Comparison of ENCODE assay signal across 8 cellular contexts in the genomic region with DNA sequence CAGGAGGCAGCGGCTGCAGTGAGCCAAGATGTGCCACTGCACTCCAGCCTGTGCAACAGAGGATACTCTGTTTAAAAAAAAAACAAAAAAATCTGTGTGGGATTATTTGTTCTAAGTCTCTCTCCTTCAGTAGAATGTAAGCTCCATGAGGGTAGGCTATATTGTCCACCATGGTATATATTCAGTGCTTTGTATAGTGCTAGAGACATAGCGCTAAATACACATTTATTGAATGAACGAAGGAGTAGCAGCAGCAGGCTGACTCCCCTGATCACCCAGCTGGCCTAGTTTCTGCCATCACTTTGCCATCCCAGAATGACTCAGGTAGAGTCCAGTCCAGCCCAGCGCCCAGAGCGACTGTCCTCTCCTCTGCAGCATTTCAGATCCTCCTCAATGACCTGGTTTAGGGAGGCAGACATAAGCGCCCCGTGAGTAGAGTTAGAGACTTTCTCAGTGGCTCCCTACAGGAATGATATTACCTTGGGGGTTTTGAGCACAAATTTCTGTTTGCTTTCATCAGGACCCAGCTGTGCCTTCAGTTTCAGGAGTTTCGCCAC. TPM values are rescaled to one million over a fixed set of nuclear protein-coding genes. Genes with fewer than 3 reads are reported as not detected.
A peak's percentile ranks its signal among the peaks of the same experiment; 100 is the strongest.
DNase-seq lines count a peak whose midpoint lies in the region; ATAC-seq, FAIRE-seq and TF ChIP-seq lines count a peak whose summit lies in the region.

No MANE protein-coding gene starts in this region.

- H3K4me2 ChIP-seq in fibroblast of lung (ENCODE audit: extremely low read depth, insufficient read depth, low read length), result peak overlapping the region; percentile 92

- H3K9ac ChIP-seq in fibroblast of lung (ENCODE audit: insufficient read depth, low read length), result peak overlapping the region; percentile 79

- ATAC-seq in GM21737 (IDR thresholded peaks at IDR 0.05; ENCODE audit: unreplicated experiment), result peak; percentile 2

- peak overlapping the region; percentile 63 to 99 (median 84) for H3K4me3 ChIP-seq in fibroblast of lung (replicated peaks in 1 of 4; ENCODE audit: control extremely low read depth in 1 of 4, insufficient read depth in 1 of 4, low read depth in 3 of 4, low read length in 4 of 4)

- no peak for TF ChIP-seq CTCF in fibroblast of lung (conservative IDR thresholded peaks at IDR 0.05 in 1 of 2, IDR thresholded peaks at IDR 0.05 in 1 of 2; ENCODE audit: low read depth in 1 of 2, low read length in 2 of 2)

- H4K20me1 ChIP-seq in fibroblast of lung (ENCODE audit: control insufficient read depth, extremely low read depth, insufficient read depth, low read length), result no peaks in the 10 kb centered on the region

- peaks cover 41% of the 10 kb centered on the region for H3K79me2 ChIP-seq in fibroblast of lung (ENCODE audit: control insufficient read depth, insufficient read depth, low read length)

- peak overlapping the region; percentile 77 for H3K27ac ChIP-seq in fibroblast of lung (ENCODE audit: insufficient read depth, low read length)

- peak; percentile 6 for DNase-seq in RCC 7860 (ENCODE audit: low spot score)
- DNase-seq in fibroblast of lung (ENCODE audit: low read depth in 2 of 2), result no peak
- DNase-seq in renal cortical epithelial cell (ENCODE audit: low read depth), result peak; percentile 2
- no peak for DNase-seq in stimulated activated CD4-positive, alpha-beta T cell treated with anti-CD3 and anti-CD28 coated beads, Interleukin-12 subunit alpha, Interleukin-12 subunit beta, amount 100 ng/mL, for 4 hours
- no peak for DNase-seq in midbrain (lab: John Stamatoyannopoulos, UW)
- no peak for DNase-seq in stimulated activated CD4-positive, alpha-beta T cell treated with anti-CD3 and anti-CD28 coated beads, Interleukin-15, amount 100 ng/mL, for 24 hours
- no peak for DNase-seq in dedifferentiated amniotic fluid mesenchymal stem cell (ENCODE audit: extremely low spot score)

- H3K9me3 ChIP-seq in fibroblast of lung (ENCODE audit: control insufficient read depth, insufficient read depth, low read depth, low read length), result no peaks in the 10 kb centered on the region

- peaks cover 2% of the 10 kb centered on the region for H3K4me1 ChIP-seq in fibroblast of lung (ENCODE audit: control insufficient read depth, extremely low read depth, insufficient read depth, low read length)

- H3K36me3 ChIP-seq in fibroblast of lung (ENCODE audit: control insufficient read depth, insufficient read depth, low read length), result peaks cover 8% of the 10 kb centered on the region

- peak overlapping the region; percentile 90 for H2AFZ ChIP-seq in fibroblast of lung (ENCODE audit: low read length)

- no peaks in the 10 kb centered on the region for H3K27me3 ChIP-seq in fibroblast of lung (ENCODE audit: control insufficient read depth, insufficient read depth, low read length)

- no peak for FAIRE-seq in RCC 7860 (lab: Jason Lieb, UNC)

RNA-seq across cellular contexts. Expression of a gene that starts 0.7 kb away (rescaled TPM):
- total RNA-seq in fibroblast of lung (51.9 and 53.2 TPM in 2 replicates), renal cortical epithelial cell (72.2 and 80.2 TPM in 2 replicates)
- 85.8 and 110 TPM in 2 replicates for polyA plus RNA-seq in fibroblast of lung
- 79.5 and 102 TPM in 2 replicates for polyA plus RNA-seq in fibroblast of lung (2012)
- polyA minus RNA-seq in fibroblast of lung (ENCODE audit: low replicate concordance), result 42.3 and 44.5 TPM in 2 replicates

RNA-seq across cellular contexts. Expression of a gene that starts 0.8 kb away (rescaled TPM):
- total RNA-seq in fibroblast of lung (26.2 and 30.1 TPM in 2 replicates), renal cortical epithelial cell (40.4 and 51.1 TPM in 2 replicates)
- polyA plus RNA-seq in fibroblast of lung, result 27.1 and 27.8 TPM in 2 replicates
- 18.9 and 22.3 TPM in 2 replicates for polyA plus RNA-seq in fibroblast of lung (2012)
- polyA minus RNA-seq in fibroblast of lung (ENCODE audit: low replicate concordance), result 8.8 and 14.7 TPM in 2 replicates

RNA-seq across cellular contexts. Expression of a gene that starts 9.8 kb away (rescaled TPM):
- total RNA-seq in fibroblast of lung, result 69.4 and 77.0 TPM in 2 replicates
- 85.5 and 85.6 TPM in 2 replicates for polyA plus RNA-seq in fibroblast of lung
- 96.6 and 97.6 TPM in 2 replicates for polyA plus RNA-seq in fibroblast of lung (2012)
- polyA minus RNA-seq in fibroblast of lung (ENCODE audit: low replicate concordance), result 15.5 and 17.4 TPM in 2 replicates
- total RNA-seq in renal cortical epithelial cell, result 61.0 and 63.1 TPM in 2 replicates

RNA-seq across cellular contexts. Expression of a gene that starts 17.1 kb away (rescaled TPM):
- total RNA-seq in fibroblast of lung, result under 0.01 and 0.33 TPM in 2 replicates
- 0.15 and 0.21 TPM in 2 replicates for polyA plus RNA-seq in fibroblast of lung
- not detected in 2 replicates for polyA plus RNA-seq in fibroblast of lung (2012)
- polyA minus RNA-seq in fibroblast of lung (ENCODE audit: low replicate concordance), result not detected in 2 replicates
- total RNA-seq in renal cortical epithelial cell, result 0.35 and 0.55 TPM in 2 replicates

RNA-seq across cellular contexts. Expression of a gene that starts 25.8 kb away (rescaled TPM):
- total RNA-seq in fibroblast of lung (25.2 and 28.4 TPM in 2 replicates), renal cortical epithelial cell (43.3 and 58.7 TPM in 2 replicates)
- polyA plus RNA-seq in fibroblast of lung, result 18.8 and 22.1 TPM in 2 replicates
- 13.9 and 16.1 TPM in 2 replicates for polyA plus RNA-seq in fibroblast of lung (2012)
- polyA minus RNA-seq in fibroblast of lung (ENCODE audit: low replicate concordance), result 14.6 and 27.7 TPM in 2 replicates

Comparison
In these comparisons a context has a peak if more than half of its experiments do, and no peak if none do; other contexts are left out.
1. DNase-seq: peak in RCC 7860 (single experiment) and renal cortical epithelial cell (single experiment); none in fibroblast of lung (0 of 2), stimulated activated CD4-positive, alpha-beta T cell treated with anti-CD3 and anti-CD28 coated beads, Interleukin-12 subunit alpha, Interleukin-12 subunit beta, amount 100 ng/mL, for 4 hours (single experiment), midbrain (single experiment), stimulated activated CD4-positive, alpha-beta T cell treated with anti-CD3 and anti-CD28 coated beads, Interleukin-15, amount 100 ng/mL, for 24 hours (single experiment) and dedifferentiated amniotic fluid mesenchymal stem cell (single experiment).